Comparison of ENCODE assay signal across 10 cellular contexts in the genomic region with DNA sequence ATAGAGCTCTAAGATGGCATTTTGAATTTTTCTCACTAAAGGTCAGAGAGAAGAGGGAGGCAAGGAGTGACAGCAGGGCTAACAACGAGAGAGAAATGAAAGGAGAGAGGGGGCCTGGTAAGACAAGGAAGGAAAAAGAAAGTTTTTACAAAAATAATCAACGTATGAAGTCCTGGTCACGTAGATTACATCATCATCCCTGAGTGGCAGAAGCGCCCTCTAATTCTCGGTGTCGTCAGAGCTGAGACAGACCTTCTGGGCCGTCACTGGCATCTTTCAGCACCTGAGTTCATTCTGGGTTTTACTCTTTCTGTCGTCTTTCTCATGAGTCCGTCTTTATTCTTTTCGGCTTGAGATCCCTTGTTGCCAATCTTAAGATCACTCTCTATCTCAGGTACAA.
"Had no signal": no experiment of that assay in that cellular context is flagged by ENCODE, and none has a peak within 500 bp of the region (broad histone marks: within the 10 kb centered on the region; RNA-seq: fewer than 3 reads in every experiment).

No MANE protein-coding gene starts in this region.

- ATAC-seq: HCT116 had no signal

- H3K4me1 ChIP-seq: HAP-1 had no signal

- H3K27ac Mint-ChIP-seq: H9, HFFc6 had no signal

- H3K4me3 Mint-ChIP-seq: H9, HFFc6 had no signal

- H2AFZ ChIP-seq: GM23248 had no signal

- H3K9me3 ChIP-seq: HAP-1 had no signal

- FAIRE-seq: H1, H54 had no signal

- H3K27ac ChIP-seq: GM23248 had no signal

- H3K9ac ChIP-seq: GM23248 had no signal

- H3K9me3 Mint-ChIP-seq: H9, HFFc6 had no signal

- H3K4me3 ChIP-seq: GM23248, HAP-1 had no signal

- H3K36me3 ChIP-seq: HAP-1 had no signal

- DNase-seq: GM23248, GOT3, H7, H9, HCEC 1CT, HFFc6 had no signal
